In genomic region chr1:6600410-6601048, GRCh38 we compare ENCODE assay signal across 8 cellular contexts. TPM values are rescaled to one million over a fixed set of nuclear protein-coding genes. Genes with fewer than 3 reads are reported as not detected.
A peak's percentile ranks its signal among the peaks of the same experiment; 100 is the strongest.
DNase-seq lines count a peak whose midpoint lies in the region; ATAC-seq and TF ChIP-seq lines count a peak whose summit lies in the region.

No MANE protein-coding gene starts in this region.

- CTCF ChIA-PET in naive thymus-derived CD4-positive, alpha-beta T cell (lab: Charles Lee): interaction anchor here (1.0 to 3.6 kb wide), 7 partner anchors 12 to 112 kb away, joined by 3 to 17 read pairs (median 7); partner anchors contain the start of genes NOL9, PLEKHG5, TAS1R1 and THAP3

- peak overlapping the region; percentile 88 to 97 (median 93) for H3K27ac Mint-ChIP-seq in naive thymus-derived CD4-positive, alpha-beta T cell

- no peak for ATAC-seq in naive thymus-derived CD4-positive, alpha-beta T cell

- H3K4me1 Mint-ChIP-seq in naive thymus-derived CD4-positive, alpha-beta T cell: peaks cover 13 to 61% (median 49%) of the 10 kb centered on the region in 7 donors

- H3K4me1 ChIP-seq in naive thymus-derived CD4-positive, alpha-beta T cell (ENCODE audit: control insufficient read depth in 2 of 2, insufficient read depth in 2 of 2, low read length in 2 of 2): peaks cover 37 to 46% of the 10 kb centered on the region in 2 donors

- no peaks in the 10 kb centered on the region for H3K27me3 Mint-ChIP-seq in naive thymus-derived CD4-positive, alpha-beta T cell

- intact Hi-C loops in naive thymus-derived CD4-positive, alpha-beta T cell (cut with micrococcal nuclease): loop anchor here (1.0 to 5.0 kb wide), 9 partner anchors 20 to 608 kb away; partner anchors contain the start of genes NPHP4 (in 2 of the 2), ACOT7 (in 1 of the 2), CAMTA1 (in 1 of the 2) and ICMT (in 1 of the 2)

- peaks cover 0 to 2% (median 0%) of the 10 kb centered on the region in 11 donors for H3K9me3 Mint-ChIP-seq in naive thymus-derived CD4-positive, alpha-beta T cell

- H3K27me3 ChIP-seq in naive thymus-derived CD4-positive, alpha-beta T cell (ENCODE audit: control insufficient read depth in 2 of 2, insufficient read depth in 2 of 2, low read length in 2 of 2): no peaks in the 10 kb centered on the region

- POLR2A ChIA-PET in naive thymus-derived CD4-positive, alpha-beta T cell (lab: Charles Lee): interaction anchor here (0.6 to 15.1 kb wide), 16 partner anchors 9 to 141 kb away, joined by 3 to 246 read pairs (median 10); partner anchors contain the start of genes NOL9, PHF13, PLEKHG5 and TAS1R1

- H3K36me3 Mint-ChIP-seq in naive thymus-derived CD4-positive, alpha-beta T cell: peaks cover 0 to 16% (median 0%) of the 10 kb centered on the region in 5 donors

- DNase-seq in GM12865 (ENCODE audit: low read depth) (no peak), NB4 (ENCODE audit: low read depth) (peak; percentile 49), dermis blood vessel endothelial cell (peak; percentile 37), HK-2 (ENCODE audit: unreplicated experiment) (no peak), NCI-H748 treated with DMSO at 0.1 percent for 48 hours (lab: John Stamatoyannopoulos, UW) (no peak), DMS153 (lab: John Stamatoyannopoulos, UW) (no peak), AG08395 (ENCODE audit: low spot score) (no peak)
- DNase-seq in naive thymus-derived CD4-positive, alpha-beta T cell: no peak

- H3K27ac ChIP-seq in naive thymus-derived CD4-positive, alpha-beta T cell (ENCODE audit: low read depth, low read length): peak overlapping the region; percentile 94

- H3K4me3 ChIP-seq in GM12865 (ENCODE audit: low read depth, low read length) (peak overlapping the region; percentile 75), NB4 (ENCODE audit: low read depth, low read length) (peak overlapping the region; percentile 95)
- peak overlapping the region; percentile 98 for H3K4me3 ChIP-seq in naive thymus-derived CD4-positive, alpha-beta T cell (ENCODE audit: low read length)

- H3K9me3 ChIP-seq in naive thymus-derived CD4-positive, alpha-beta T cell (ENCODE audit: control insufficient read depth in 2 of 3, low read length in 3 of 3): no peaks in the 10 kb centered on the region

- peak; percentile 11 for TF ChIP-seq POLR2A in NB4 (IDR thresholded peaks at IDR 0.05; ENCODE audit: extremely low read depth, insufficient read length)

- peak overlapping the region; percentile 89 to 99 (median 96) for H3K4me3 Mint-ChIP-seq in naive thymus-derived CD4-positive, alpha-beta T cell

- TF ChIP-seq CTCF in GM12865 (IDR thresholded peaks at IDR 0.05; ENCODE audit: insufficient read depth, low read depth, low read length, missing control alignments): no peak
- TF ChIP-seq CTCF in NB4 (IDR thresholded peaks at IDR 0.05; ENCODE audit: low read depth, low read length): no peak

- peaks cover 0 to 38% (median 16%) of the 10 kb centered on the region in 3 experiments for H3K36me3 ChIP-seq in naive thymus-derived CD4-positive, alpha-beta T cell (ENCODE audit: control insufficient read depth in 2 of 3, insufficient read depth in 3 of 3, low read length in 3 of 3)

RNA-seq across cellular contexts. Expression of gene KLHL21, which starts 2.1 kb away (rescaled TPM):
- total RNA-seq in dermis blood vessel endothelial cell: 25.9 and 31.7 TPM in 2 replicates
- 10 to 100 TPM; 25.2 to 58.1 (median 33.0) TPM for total RNA-seq in naive thymus-derived CD4-positive, alpha-beta T cell
- polyA plus RNA-seq in naive thymus-derived CD4-positive, alpha-beta T cell: 10 to 100 TPM; 17.2 to 31.1 TPM

RNA-seq across cellular contexts. Expression of gene PHF13, which starts 13.0 kb away (rescaled TPM):
- total RNA-seq in dermis blood vessel endothelial cell: 10.2 and 16.7 TPM in 2 replicates
- 10 to 100 TPM in 3 of 5 experiments, 1 to 10 TPM in 2; 7.7 to 14.3 (median 12.2) TPM for total RNA-seq in naive thymus-derived CD4-positive, alpha-beta T cell
- 1 to 10 TPM; 4.4 to 6.3 TPM for polyA plus RNA-seq in naive thymus-derived CD4-positive, alpha-beta T cell

RNA-seq across cellular contexts. Expression of gene ZBTB48, which starts 20.7 kb away (rescaled TPM):
- total RNA-seq in dermis blood vessel endothelial cell: 12.0 and 22.5 TPM in 2 replicates
- 10 to 100 TPM; 39.1 to 70.4 (median 62.2) TPM for total RNA-seq in naive thymus-derived CD4-positive, alpha-beta T cell
- polyA plus RNA-seq in naive thymus-derived CD4-positive, alpha-beta T cell: 10 to 100 TPM; 18.5 to 27.9 TPM

RNA-seq across cellular contexts. Expression of gene THAP3, which starts 24.1 kb away (rescaled TPM):
- 19.9 and 23.5 TPM in 2 replicates for total RNA-seq in dermis blood vessel endothelial cell
- total RNA-seq in naive thymus-derived CD4-positive, alpha-beta T cell: 10 to 100 TPM; 14.1 to 30.5 (median 20.3) TPM
- polyA plus RNA-seq in naive thymus-derived CD4-positive, alpha-beta T cell: 10 to 100 TPM; 18.7 to 31.8 TPM

RNA-seq across cellular contexts. Expression of gene TAS1R1, which starts 45.4 kb away (rescaled TPM):
- under 0.01 TPM in 1 of 2 replicates, not detected in the other for total RNA-seq in dermis blood vessel endothelial cell
- total RNA-seq in naive thymus-derived CD4-positive, alpha-beta T cell: not detected
- not detected for polyA plus RNA-seq in naive thymus-derived CD4-positive, alpha-beta T cell

Comparison
In these comparisons a context has a peak if more than half of its experiments do, and no peak if none do; other contexts are left out.
1. DNase-seq: peak in NB4 (single experiment) and dermis blood vessel endothelial cell (single experiment); none in GM12865 (single experiment), naive thymus-derived CD4-positive, alpha-beta T cell (0 of 9), HK-2 (single experiment), NCI-H748 treated with DMSO at 0.1 percent for 48 hours (single experiment), DMS153 (single experiment) and AG08395 (single experiment).
2. Peak in every context shown above with its lines, with median percentiles within 50 percentile points of each other: H3K4me3 ChIP-seq.